ENCODE assay signal across 8 cellular contexts in genomic region chr17:30234954-30235353, GRCh38. TPM values are rescaled to one million over a fixed set of nuclear protein-coding genes. Genes with fewer than 3 reads are reported as not detected.
DNase-seq lines count a peak whose midpoint lies in the region; ATAC-seq and TF ChIP-seq lines count a peak whose summit lies in the region.

No MANE protein-coding gene starts in this region.

- no peak overlapping the region for H3K27ac Mint-ChIP-seq in osteocyte (ENCODE audit: unreplicated experiment)

- peaks cover 14% of the 10 kb centered on the region for H3K4me1 Mint-ChIP-seq in osteocyte (ENCODE audit: unreplicated experiment)

- ATAC-seq in HG02642 (IDR thresholded peaks at IDR 0.05; ENCODE audit: poor library complexity, unreplicated experiment): peak; percentile 45
- no peak for ATAC-seq in GM21447 (IDR thresholded peaks at IDR 0.05; ENCODE audit: unreplicated experiment)

- H3K4me3 Mint-ChIP-seq in osteocyte (ENCODE audit: unreplicated experiment): peak overlapping the region; percentile 50

- DNase-seq in ELF-1 (ENCODE audit: low read depth, low spot score) (peak; percentile 18), dermis blood vessel endothelial cell (peak; percentile 10), osteocyte (ENCODE audit: extremely low spot score, unreplicated experiment) (no peak), HCEC 1CT (no peak), AG08396 (ENCODE audit: low spot score) (no peak)
- no peak for DNase-seq in stimulated activated CD4-positive, alpha-beta T cell treated with anti-CD3 and anti-CD28 coated beads, Interleukin-2, amount 100 ng/mL, for 24 hours

- peaks cover 56% of the 10 kb centered on the region for H3K27me3 Mint-ChIP-seq in osteocyte (ENCODE audit: unreplicated experiment)

- H3K9me3 Mint-ChIP-seq in osteocyte (ENCODE audit: unreplicated experiment): no peaks in the 10 kb centered on the region

- H3K36me3 Mint-ChIP-seq in osteocyte (ENCODE audit: unreplicated experiment): no peaks in the 10 kb centered on the region

- TF ChIP-seq CTCF in osteocyte (IDR thresholded peaks at IDR 0.05): no peak

RNA-seq across cellular contexts. Expression of gene SLC6A4, which starts 0.5 kb away (rescaled TPM):
- total RNA-seq in dermis blood vessel endothelial cell (2.6 TPM in 2 replicates), osteocyte (0.10 and 0.16 TPM in 2 replicates)

RNA-seq across cellular contexts. Expression of gene BLMH, which starts 56.8 kb away (rescaled TPM):
- total RNA-seq in dermis blood vessel endothelial cell (67.7 and 69.2 TPM in 2 replicates), osteocyte (67.0 TPM in 2 replicates)

Comparison
In these comparisons a context has a peak if more than half of its experiments do, and no peak if none do; other contexts are left out.
1. DNase-seq: peak in ELF-1 (single experiment) and dermis blood vessel endothelial cell (single experiment); none in osteocyte (single experiment), HCEC 1CT (single experiment), AG08396 (single experiment) and stimulated activated CD4-positive, alpha-beta T cell treated with anti-CD3 and anti-CD28 coated beads, Interleukin-2, amount 100 ng/mL, for 24 hours (0 of 2).